In genomic region chr1:169184812-169185211, GRCh38 we compare ENCODE assay signal across 19 cellular contexts.
"Had no signal": no experiment of that assay in that cellular context is flagged by ENCODE, and none has a peak within 500 bp of the region (broad histone marks: within the 10 kb centered on the region; RNA-seq: fewer than 3 reads in every experiment).

No MANE protein-coding gene starts in this region.

- H3K27me3 Mint-ChIP-seq: activated naive CD4-positive, alpha-beta T cell treated with anti-CD3 and anti-CD28 coated beads, Interleukin-2, amount 50 U/mL, for 24 hours; central memory CD8-positive, alpha-beta T cell; natural killer cell treated with Interleukin-12 subunit alpha and Interleukin-12 subunit beta and Interleukin-15 and Interleukin-18, amount 100 ng/mL, for 72 hours had no signal

- H3K4me3 Mint-ChIP-seq: activated naive CD4-positive, alpha-beta T cell treated with anti-CD3 and anti-CD28 coated beads, Interleukin-2, amount 50 U/mL, for 24 hours; central memory CD8-positive, alpha-beta T cell; endodermal cell; mesothelial cell of epicardium; natural killer cell treated with Interleukin-12 subunit alpha and Interleukin-12 subunit beta and Interleukin-15 and Interleukin-18, amount 100 ng/mL, for 72 hours; stimulated activated effector memory CD8-positive, alpha-beta T cell treated with anti-CD3 and anti-CD28 coated beads, Interleukin-12 subunit alpha, Interleukin-12 subunit beta, amount 100 ng/mL, for 72 hours had no signal

- H3K36me3 Mint-ChIP-seq: natural killer cell treated with Interleukin-12 subunit alpha and Interleukin-12 subunit beta and Interleukin-15 and Interleukin-18, amount 100 ng/mL, for 72 hours; stimulated activated effector memory CD8-positive, alpha-beta T cell treated with anti-CD3 and anti-CD28 coated beads, Interleukin-12 subunit alpha, Interleukin-12 subunit beta, amount 100 ng/mL, for 72 hours had no signal

- H3K4me1 Mint-ChIP-seq: activated naive CD4-positive, alpha-beta T cell treated with anti-CD3 and anti-CD28 coated beads, Interleukin-2, amount 50 U/mL, for 24 hours; central memory CD8-positive, alpha-beta T cell; endodermal cell; stimulated activated effector memory CD8-positive, alpha-beta T cell treated with anti-CD3 and anti-CD28 coated beads, Interleukin-12 subunit alpha, Interleukin-12 subunit beta, amount 100 ng/mL, for 72 hours had no signal

- ATAC-seq: foreskin keratinocyte; left lung; natural killer cell treated with Interleukin-12 subunit alpha and Interleukin-12 subunit beta and Interleukin-15 and Interleukin-18, amount 100 ng/mL, for 72 hours; stimulated activated effector memory CD8-positive, alpha-beta T cell treated with anti-CD3 and anti-CD28 coated beads, Interleukin-12 subunit alpha, Interleukin-12 subunit beta, amount 100 ng/mL, for 72 hours had no signal

- DNase-seq: activated CD4-positive, alpha-beta T cell treated with anti-CD3 and anti-CD28 coated beads, Interleukin-2, amount 50 U/mL, for 4 hours; activated gamma-delta T cell; colonic mucosa; endodermal cell; foreskin keratinocyte; head of caudate nucleus; kidney; left lung; nucleus accumbens; sigmoid colon; stimulated activated CD4-positive, alpha-beta T cell treated with anti-CD3 and anti-CD28 coated beads, Interleukin-4, amount 100 ng/mL, for 24 hours; stomach; trophoblast cell; WERI-Rb-1 had no signal

- H3K9me3 Mint-ChIP-seq: activated naive CD4-positive, alpha-beta T cell treated with anti-CD3 and anti-CD28 coated beads, Interleukin-2, amount 50 U/mL, for 24 hours; central memory CD8-positive, alpha-beta T cell; endodermal cell; natural killer cell treated with Interleukin-12 subunit alpha and Interleukin-12 subunit beta and Interleukin-15 and Interleukin-18, amount 100 ng/mL, for 72 hours; stimulated activated effector memory CD8-positive, alpha-beta T cell treated with anti-CD3 and anti-CD28 coated beads, Interleukin-12 subunit alpha, Interleukin-12 subunit beta, amount 100 ng/mL, for 72 hours had no signal

- H3K27ac Mint-ChIP-seq: activated naive CD4-positive, alpha-beta T cell treated with anti-CD3 and anti-CD28 coated beads, Interleukin-2, amount 50 U/mL, for 24 hours; endodermal cell; mesothelial cell of epicardium; natural killer cell treated with Interleukin-12 subunit alpha and Interleukin-12 subunit beta and Interleukin-15 and Interleukin-18, amount 100 ng/mL, for 72 hours; stimulated activated effector memory CD8-positive, alpha-beta T cell treated with anti-CD3 and anti-CD28 coated beads, Interleukin-12 subunit alpha, Interleukin-12 subunit beta, amount 100 ng/mL, for 72 hours had no signal
